ENCODE assay signal across 15 cellular contexts in the genomic region with DNA sequence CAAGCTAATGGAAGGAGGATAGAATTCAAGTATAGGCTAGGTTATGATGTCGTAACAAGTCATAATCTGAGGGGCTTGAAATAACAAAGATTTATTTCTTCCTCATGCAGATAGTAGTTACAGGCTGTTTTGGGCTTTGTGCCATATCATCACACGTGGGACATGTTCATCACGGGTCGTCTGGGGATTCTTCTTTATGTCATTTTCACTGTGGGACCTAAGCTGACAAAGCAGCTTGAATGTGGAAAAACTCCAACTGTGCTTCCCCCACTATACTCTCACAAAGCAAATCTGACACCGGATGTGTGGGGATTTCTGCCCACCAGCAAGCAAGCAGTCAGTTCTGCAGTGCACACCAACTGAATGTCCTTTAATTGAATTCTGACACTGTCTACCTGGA.
"Had no signal": no experiment of that assay in that cellular context is flagged by ENCODE, and none has a peak within 500 bp of the region (broad histone marks: within the 10 kb centered on the region; RNA-seq: fewer than 3 reads in every experiment).

No MANE protein-coding gene starts in this region.

- H3K4me3 ChIP-seq: adrenal gland, body of pancreas, stomach, thyroid gland had no signal

- H3K4me1 Mint-ChIP-seq: T-cell had no signal

- H3K9me3 Mint-ChIP-seq: activated naive CD4-positive, alpha-beta T cell treated with anti-CD3 and anti-CD28 coated beads for 36 hours; effector memory CD8-positive, alpha-beta T cell; T-cell had no signal

- H3K36me3 ChIP-seq: adrenal gland, stomach, thyroid gland had no signal

- H3K27ac Mint-ChIP-seq: activated naive CD4-positive, alpha-beta T cell treated with anti-CD3 and anti-CD28 coated beads for 36 hours; effector memory CD8-positive, alpha-beta T cell; T-cell had no signal

- H3K9me3 ChIP-seq: adrenal gland, body of pancreas, stomach, thyroid gland had no signal

- H3K4me3 Mint-ChIP-seq: activated naive CD4-positive, alpha-beta T cell treated with anti-CD3 and anti-CD28 coated beads for 36 hours; effector memory CD8-positive, alpha-beta T cell; T-cell had no signal

- DNase-seq: activated CD4-positive, alpha-beta T cell treated with anti-CD3 and anti-CD28 coated beads for 4 hours; activated naive CD4-positive, alpha-beta T cell treated with anti-CD3 and anti-CD28 coated beads for 36 hours; adrenal gland; body of pancreas; central memory CD4-positive, alpha-beta T cell; cortex of kidney; effector memory CD8-positive, alpha-beta T cell; hypothalamus; midbrain; retina; stomach; T-cell; T1000; thyroid gland had no signal

- H3K27ac ChIP-seq: adrenal gland, body of pancreas, parathyroid adenoma, thyroid gland had no signal

- H2AFZ ChIP-seq: parathyroid adenoma had no signal

- H3K4me1 ChIP-seq: parathyroid adenoma had no signal

- ATAC-seq: body of pancreas; effector memory CD8-positive, alpha-beta T cell; T-cell had no signal

- H3K9ac ChIP-seq: parathyroid adenoma had no signal

- H3K79me2 ChIP-seq: parathyroid adenoma had no signal

- H3K27me3 ChIP-seq: adrenal gland, body of pancreas, stomach, thyroid gland had no signal

- H3K36me3 Mint-ChIP-seq: T-cell had no signal
